In genomic region chr3:151086484-151087456, GRCh38 we compare ENCODE assay signal across 8 cellular contexts.
A peak's percentile ranks its signal among the peaks of the same experiment; 100 is the strongest.
DNase-seq lines count a peak whose midpoint lies in the region; ATAC-seq and TF ChIP-seq lines count a peak whose summit lies in the region.

No MANE protein-coding gene starts in this region.

- DNase-seq in 8988T: peak; percentile 76
- peak; percentile 85 for DNase-seq in NCI-H2171 (lab: John Stamatoyannopoulos, UW)
- DNase-seq in activated CD4-positive, alpha-beta T cell treated with anti-CD3 and anti-CD28 coated beads for 48 hours: peak; percentile 85
- DNase-seq in coronary artery (ENCODE audit: low spot score): peak; percentile 77
- DNase-seq in left kidney (ENCODE audit: low read depth, low spot score): peak; percentile 98
- DNase-seq in stimulated activated CD4-positive, alpha-beta T cell treated with anti-CD3 and anti-CD28 coated beads, Interleukin-1b, Interleukin-23, amount 100 ng/mL, for 4 hours (ENCODE audit: low read depth in 2 of 2): peak; percentile 52 to 56

- ATAC-seq in GM18519 (IDR thresholded peaks at IDR 0.05; ENCODE audit: low FRiP score, unreplicated experiment) (peak; percentile 74), HG03097 (IDR thresholded peaks at IDR 0.05; ENCODE audit: low FRiP score, unreplicated experiment) (peak; percentile 66)

- peak overlapping the region; percentile 30 to 34 for H3K27ac ChIP-seq in coronary artery

- peak overlapping the region; percentile 81 for H3K4me3 ChIP-seq in coronary artery

- TF ChIP-seq CTCF in coronary artery (IDR thresholded peaks at IDR 0.05): no peak

Comparison
In these comparisons a context has a peak if more than half of its experiments do, and no peak if none do; other contexts are left out.
1. Peak in every context shown above with its lines: DNase-seq, ATAC-seq, H3K4me3 ChIP-seq and H3K27ac ChIP-seq.